ENCODE assay signal across 27 cellular contexts in the genomic region with DNA sequence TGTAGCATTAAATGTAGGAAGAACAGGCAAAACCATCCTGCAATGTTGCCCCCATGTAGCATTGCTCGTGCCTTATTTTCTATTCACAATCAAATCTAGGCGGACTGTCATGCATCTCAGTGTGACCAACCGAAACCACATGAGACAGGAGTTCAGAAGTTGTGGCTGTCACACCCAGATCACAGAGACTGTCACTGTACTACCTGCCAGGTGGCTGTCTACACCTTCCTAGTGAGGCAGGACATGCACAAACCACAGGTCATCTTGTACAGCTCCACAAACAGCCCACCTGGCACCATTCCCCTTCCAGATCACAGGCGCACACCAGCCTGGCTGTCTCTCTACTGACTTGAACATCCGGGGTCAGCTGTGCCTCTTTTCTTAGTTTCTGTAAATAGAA.
"Had no signal": no experiment of that assay in that cellular context is flagged by ENCODE, and none has a peak within 500 bp of the region (broad histone marks: within the 10 kb centered on the region; RNA-seq: fewer than 3 reads in every experiment).

No MANE protein-coding gene starts in this region.

- ATAC-seq: activated CD4-positive, alpha-beta T cell treated with anti-CD3 and anti-CD28 coated beads for 36 hours; activated CD8-positive, alpha-beta memory T cell treated with anti-CD3 and anti-CD28 coated beads, Interleukin-2, amount 10 ng/mL, durations not matched to agents 7 days and 5 days; activated CD8-positive, alpha-beta T cell treated with anti-CD3 and anti-CD28 coated beads, Interleukin-2, amount 10 ng/mL, durations not matched to agents 7 days and 5 days; activated naive CD4-positive, alpha-beta T cell treated with anti-CD3 and anti-CD28 coated beads, Interleukin-2, amount 50 U/mL, for 72 hours; activated T-cell treated with anti-CD3 and anti-CD28 coated beads, Interleukin-2, amount 50 U/mL, for 72 hours; foreskin keratinocyte; gastrocnemius medialis; heart left ventricle; T-helper 17 cell had no signal

- DNase-seq: activated CD4-positive, alpha-beta memory T cell treated with anti-CD3 and anti-CD28 coated beads for 36 hours; activated CD4-positive, alpha-beta T cell treated with anti-CD3 and anti-CD28 coated beads for 36 hours; activated CD4-positive, alpha-beta T cell treated with anti-CD3 and anti-CD28 coated beads, Interleukin-2, amount 10 ng/mL, durations not matched to agents 24 days and 14 days; activated CD4-positive, CD25-positive, alpha-beta regulatory T cell; activated CD4-positive, CD25-positive, alpha-beta regulatory T cell treated with anti-CD3 and anti-CD28 coated beads, Interleukin-2, amount 50 U/mL, for 72 hours; activated CD8-positive, alpha-beta memory T cell treated with anti-CD3 and anti-CD28 coated beads, Interleukin-2, amount 10 ng/mL, durations not matched to agents 7 days and 5 days; activated CD8-positive, alpha-beta memory T cell treated with anti-CD3 and anti-CD28 coated beads, Interleukin-2, amount 50 U/mL, for 4 hours; activated CD8-positive, alpha-beta T cell treated with anti-CD3 and anti-CD28 coated beads, Interleukin-2, amount 10 ng/mL, durations not matched to agents 7 days and 5 days; activated gamma-delta T cell; activated naive CD4-positive, alpha-beta T cell; activated naive CD4-positive, alpha-beta T cell treated with anti-CD3 and anti-CD28 coated beads, Interleukin-2, amount 10 ng/mL, durations not matched to agents 7 days and 5 days; activated naive CD8-positive, alpha-beta T cell treated with anti-CD3 and anti-CD28 coated beads, Interleukin-2, amount 10 ng/mL, durations not matched to agents 7 days and 5 days; activated T-cell treated with anti-CD3 and anti-CD28 coated beads for 4 hours; activated T-cell treated with anti-CD3 and anti-CD28 coated beads, Interleukin-2, amount 50 U/mL, for 24 hours; activated T-cell treated with anti-CD3 and anti-CD28 coated beads, Interleukin-2, amount 50 U/mL, for 72 hours; effector CD8-positive, alpha-beta T cell; foreskin keratinocyte; gastrocnemius medialis; glutamatergic neuron; heart left ventricle; T-helper 1 cell; T-helper 17 cell; T1000 had no signal

- H3K4me3 ChIP-seq: ascending aorta, breast epithelium, esophagus muscularis mucosa, gastrocnemius medialis, heart left ventricle had no signal

- H3K36me3 ChIP-seq: ascending aorta, breast epithelium, esophagus muscularis mucosa, gastrocnemius medialis, heart left ventricle had no signal

- H3K27me3 ChIP-seq: ascending aorta, foreskin keratinocyte, gastrocnemius medialis, heart left ventricle had no signal

- H3K4me1 ChIP-seq: ascending aorta, breast epithelium, esophagus muscularis mucosa, foreskin keratinocyte, gastrocnemius medialis, heart left ventricle had no signal

- H3K9me3 ChIP-seq: gastrocnemius medialis had no signal

- H3K27ac ChIP-seq: ascending aorta, breast epithelium, esophagus muscularis mucosa, foreskin keratinocyte, gastrocnemius medialis, heart left ventricle had no signal
